ENCODE assay signal across 1 cellular context in the genomic region with DNA sequence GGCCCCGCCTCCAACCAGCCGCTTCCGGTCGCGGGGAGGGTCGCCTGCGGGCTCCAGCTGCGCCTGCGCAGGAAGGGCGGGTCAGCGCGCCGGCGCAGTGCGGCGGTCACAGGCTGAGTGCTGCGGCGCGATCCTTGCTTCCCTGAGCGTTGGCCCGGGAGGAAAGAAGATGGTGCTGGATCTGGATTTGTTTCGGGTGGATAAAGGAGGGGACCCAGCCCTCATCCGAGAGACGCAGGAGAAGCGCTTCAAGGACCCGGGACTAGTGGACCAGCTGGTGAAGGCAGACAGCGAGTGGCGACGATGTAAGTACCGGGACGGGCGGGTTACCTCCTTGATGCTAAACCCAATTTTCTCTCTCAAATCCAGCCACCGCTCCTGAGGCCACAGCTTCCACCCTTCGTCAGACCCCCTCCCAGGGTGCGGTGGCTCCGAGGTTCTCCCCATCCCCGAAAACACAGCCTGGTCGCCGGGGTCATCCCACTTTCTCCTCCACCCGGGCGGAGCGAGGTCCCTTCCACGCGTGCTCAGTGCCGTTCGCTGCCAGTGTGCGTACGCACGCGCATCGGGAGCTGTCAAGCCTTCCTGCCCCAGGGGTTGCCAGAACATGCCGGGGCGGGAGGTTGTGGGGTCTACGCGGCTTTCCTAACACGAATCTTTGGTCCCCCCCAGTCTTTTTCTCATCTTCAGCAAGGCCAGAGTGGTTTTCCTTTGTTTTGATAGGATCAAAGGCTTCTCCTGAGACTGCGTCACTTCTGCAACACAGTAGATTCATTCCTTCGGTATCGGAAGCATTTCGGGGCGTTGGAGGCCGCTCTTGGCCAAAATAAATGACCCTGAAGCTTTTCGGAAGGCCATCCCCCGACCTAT.
TF ChIP-seq lines count a peak whose summit lies in the region.

A gene with protein sequence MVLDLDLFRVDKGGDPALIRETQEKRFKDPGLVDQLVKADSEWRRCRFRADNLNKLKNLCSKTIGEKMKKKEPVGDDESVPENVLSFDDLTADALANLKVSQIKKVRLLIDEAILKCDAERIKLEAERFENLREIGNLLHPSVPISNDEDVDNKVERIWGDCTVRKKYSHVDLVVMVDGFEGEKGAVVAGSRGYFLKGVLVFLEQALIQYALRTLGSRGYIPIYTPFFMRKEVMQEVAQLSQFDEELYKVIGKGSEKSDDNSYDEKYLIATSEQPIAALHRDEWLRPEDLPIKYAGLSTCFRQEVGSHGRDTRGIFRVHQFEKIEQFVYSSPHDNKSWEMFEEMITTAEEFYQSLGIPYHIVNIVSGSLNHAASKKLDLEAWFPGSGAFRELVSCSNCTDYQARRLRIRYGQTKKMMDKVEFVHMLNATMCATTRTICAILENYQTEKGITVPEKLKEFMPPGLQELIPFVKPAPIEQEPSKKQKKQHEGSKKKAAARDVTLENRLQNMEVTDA (plus strand): TSS at position 95 of the 870 bp plus-strand sequence. CDS start 75 bp downstream, at position 170.

TF ChIP-seq in WTC11, 78 proteins besides CTCF, POLR2A, EP300 and RAD21 (continued from another document):
- TF ChIP-seq GTF2I (CRISPR knock-in tag; conservative IDR thresholded peaks at IDR 0.05) (no peak), JAZF1 (CRISPR knock-in tag; IDR thresholded peaks at IDR 0.05) (no peak), IRF2 (CRISPR knock-in tag; IDR thresholded peaks at IDR 0.05; ENCODE audit: borderline replicate concordance, low read depth) (no peak), CREM (CRISPR knock-in tag; IDR thresholded peaks at IDR 0.05) (no peak), NR1H2 (CRISPR knock-in tag; IDR thresholded peaks at IDR 0.05) (no peak), RORB (CRISPR knock-in tag; IDR thresholded peaks at IDR 0.05) (no peak), ZNF396 (CRISPR knock-in tag; IDR thresholded peaks at IDR 0.05; ENCODE audit: borderline replicate concordance) (no peak), PRRX2 (CRISPR knock-in tag; IDR thresholded peaks at IDR 0.05) (no peak), FOXK1 (CRISPR knock-in tag; IDR thresholded peaks at IDR 0.05) (no peak; the same call in 1 of the 2 replicates), FOXP1 (CRISPR knock-in tag; IDR thresholded peaks at IDR 0.05; ENCODE audit: borderline replicate concordance) (peak; percentile 52; the same call in 1 of the 2 replicates), EMX1 (CRISPR knock-in tag; IDR thresholded peaks at IDR 0.05) (no peak), TEAD4 (CRISPR knock-in tag; IDR thresholded peaks at IDR 0.05) (no peak), ZNF317 (CRISPR knock-in tag; IDR thresholded peaks at IDR 0.05; ENCODE audit: borderline replicate concordance, low read depth) (no peak), NR3C1 (CRISPR knock-in tag; conservative IDR thresholded peaks at IDR 0.05; ENCODE audit: low read depth) (no peak), TCF7 (CRISPR knock-in tag; IDR thresholded peaks at IDR 0.05; ENCODE audit: low read depth) (no peak), ZBTB21 (CRISPR knock-in tag; IDR thresholded peaks at IDR 0.05; ENCODE audit: borderline replicate concordance) (no peak), RELA (CRISPR knock-in tag; IDR thresholded peaks at IDR 0.05; ENCODE audit: borderline replicate concordance) (no peak), FOXJ3 (CRISPR knock-in tag; IDR thresholded peaks at IDR 0.05; ENCODE audit: borderline replicate concordance) (no peak), ZNF263 (CRISPR knock-in tag; IDR thresholded peaks at IDR 0.05; ENCODE audit: low read depth) (no peak), ZNF219 (CRISPR knock-in tag; IDR thresholded peaks at IDR 0.05; ENCODE audit: borderline replicate concordance) (no peak), ETV6 (CRISPR knock-in tag; IDR thresholded peaks at IDR 0.05) (no peak), KAT7 (CRISPR knock-in tag; IDR thresholded peaks at IDR 0.05; ENCODE audit: borderline replicate concordance) (no peak)
- TF ChIP-seq, protein P1, sequence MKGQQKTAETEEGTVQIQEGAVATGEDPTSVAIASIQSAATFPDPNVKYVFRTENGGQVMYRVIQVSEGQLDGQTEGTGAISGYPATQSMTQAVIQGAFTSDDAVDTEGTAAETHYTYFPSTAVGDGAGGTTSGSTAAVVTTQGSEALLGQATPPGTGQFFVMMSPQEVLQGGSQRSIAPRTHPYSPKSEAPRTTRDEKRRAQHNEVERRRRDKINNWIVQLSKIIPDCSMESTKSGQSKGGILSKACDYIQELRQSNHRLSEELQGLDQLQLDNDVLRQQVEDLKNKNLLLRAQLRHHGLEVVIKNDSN (CRISPR knock-in tag; IDR thresholded peaks at IDR 0.05): no peak; the same call in 1 of the 2 replicates
- TF ChIP-seq, protein P2, sequence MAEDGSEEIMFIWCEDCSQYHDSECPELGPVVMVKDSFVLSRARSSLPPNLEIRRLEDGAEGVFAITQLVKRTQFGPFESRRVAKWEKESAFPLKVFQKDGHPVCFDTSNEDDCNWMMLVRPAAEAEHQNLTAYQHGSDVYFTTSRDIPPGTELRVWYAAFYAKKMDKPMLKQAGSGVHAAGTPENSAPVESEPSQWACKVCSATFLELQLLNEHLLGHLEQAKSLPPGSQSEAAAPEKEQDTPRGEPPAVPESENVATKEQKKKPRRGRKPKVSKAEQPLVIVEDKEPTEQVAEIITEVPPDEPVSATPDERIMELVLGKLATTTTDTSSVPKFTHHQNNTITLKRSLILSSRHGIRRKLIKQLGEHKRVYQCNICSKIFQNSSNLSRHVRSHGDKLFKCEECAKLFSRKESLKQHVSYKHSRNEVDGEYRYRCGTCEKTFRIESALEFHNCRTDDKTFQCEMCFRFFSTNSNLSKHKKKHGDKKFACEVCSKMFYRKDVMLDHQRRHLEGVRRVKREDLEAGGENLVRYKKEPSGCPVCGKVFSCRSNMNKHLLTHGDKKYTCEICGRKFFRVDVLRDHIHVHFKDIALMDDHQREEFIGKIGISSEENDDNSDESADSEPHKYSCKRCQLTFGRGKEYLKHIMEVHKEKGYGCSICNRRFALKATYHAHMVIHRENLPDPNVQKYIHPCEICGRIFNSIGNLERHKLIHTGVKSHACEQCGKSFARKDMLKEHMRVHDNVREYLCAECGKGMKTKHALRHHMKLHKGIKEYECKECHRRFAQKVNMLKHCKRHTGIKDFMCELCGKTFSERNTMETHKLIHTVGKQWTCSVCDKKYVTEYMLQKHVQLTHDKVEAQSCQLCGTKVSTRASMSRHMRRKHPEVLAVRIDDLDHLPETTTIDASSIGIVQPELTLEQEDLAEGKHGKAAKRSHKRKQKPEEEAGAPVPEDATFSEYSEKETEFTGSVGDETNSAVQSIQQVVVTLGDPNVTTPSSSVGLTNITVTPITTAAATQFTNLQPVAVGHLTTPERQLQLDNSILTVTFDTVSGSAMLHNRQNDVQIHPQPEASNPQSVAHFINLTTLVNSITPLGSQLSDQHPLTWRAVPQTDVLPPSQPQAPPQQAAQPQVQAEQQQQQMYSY (CRISPR knock-in tag; IDR thresholded peaks at IDR 0.05): peak; percentile 50; the same call in 1 of the 2 replicates
- TF ChIP-seq, protein P3, sequence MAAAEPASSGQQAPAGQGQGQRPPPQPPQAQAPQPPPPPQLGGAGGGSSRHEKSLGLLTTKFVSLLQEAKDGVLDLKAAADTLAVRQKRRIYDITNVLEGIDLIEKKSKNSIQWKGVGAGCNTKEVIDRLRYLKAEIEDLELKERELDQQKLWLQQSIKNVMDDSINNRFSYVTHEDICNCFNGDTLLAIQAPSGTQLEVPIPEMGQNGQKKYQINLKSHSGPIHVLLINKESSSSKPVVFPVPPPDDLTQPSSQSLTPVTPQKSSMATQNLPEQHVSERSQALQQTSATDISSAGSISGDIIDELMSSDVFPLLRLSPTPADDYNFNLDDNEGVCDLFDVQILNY (CRISPR knock-in tag; IDR thresholded peaks at IDR 0.05): no peak
- TF ChIP-seq, protein P4, sequence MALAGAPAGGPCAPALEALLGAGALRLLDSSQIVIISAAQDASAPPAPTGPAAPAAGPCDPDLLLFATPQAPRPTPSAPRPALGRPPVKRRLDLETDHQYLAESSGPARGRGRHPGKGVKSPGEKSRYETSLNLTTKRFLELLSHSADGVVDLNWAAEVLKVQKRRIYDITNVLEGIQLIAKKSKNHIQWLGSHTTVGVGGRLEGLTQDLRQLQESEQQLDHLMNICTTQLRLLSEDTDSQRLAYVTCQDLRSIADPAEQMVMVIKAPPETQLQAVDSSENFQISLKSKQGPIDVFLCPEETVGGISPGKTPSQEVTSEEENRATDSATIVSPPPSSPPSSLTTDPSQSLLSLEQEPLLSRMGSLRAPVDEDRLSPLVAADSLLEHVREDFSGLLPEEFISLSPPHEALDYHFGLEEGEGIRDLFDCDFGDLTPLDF (CRISPR knock-in tag; IDR thresholded peaks at IDR 0.05): no peak
- TF ChIP-seq, protein P5, sequence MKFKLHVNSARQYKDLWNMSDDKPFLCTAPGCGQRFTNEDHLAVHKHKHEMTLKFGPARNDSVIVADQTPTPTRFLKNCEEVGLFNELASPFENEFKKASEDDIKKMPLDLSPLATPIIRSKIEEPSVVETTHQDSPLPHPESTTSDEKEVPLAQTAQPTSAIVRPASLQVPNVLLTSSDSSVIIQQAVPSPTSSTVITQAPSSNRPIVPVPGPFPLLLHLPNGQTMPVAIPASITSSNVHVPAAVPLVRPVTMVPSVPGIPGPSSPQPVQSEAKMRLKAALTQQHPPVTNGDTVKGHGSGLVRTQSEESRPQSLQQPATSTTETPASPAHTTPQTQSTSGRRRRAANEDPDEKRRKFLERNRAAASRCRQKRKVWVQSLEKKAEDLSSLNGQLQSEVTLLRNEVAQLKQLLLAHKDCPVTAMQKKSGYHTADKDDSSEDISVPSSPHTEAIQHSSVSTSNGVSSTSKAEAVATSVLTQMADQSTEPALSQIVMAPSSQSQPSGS (CRISPR knock-in tag; IDR thresholded peaks at IDR 0.05; ENCODE audit: borderline replicate concordance, low read depth): no peak
- TF ChIP-seq, protein P6, sequence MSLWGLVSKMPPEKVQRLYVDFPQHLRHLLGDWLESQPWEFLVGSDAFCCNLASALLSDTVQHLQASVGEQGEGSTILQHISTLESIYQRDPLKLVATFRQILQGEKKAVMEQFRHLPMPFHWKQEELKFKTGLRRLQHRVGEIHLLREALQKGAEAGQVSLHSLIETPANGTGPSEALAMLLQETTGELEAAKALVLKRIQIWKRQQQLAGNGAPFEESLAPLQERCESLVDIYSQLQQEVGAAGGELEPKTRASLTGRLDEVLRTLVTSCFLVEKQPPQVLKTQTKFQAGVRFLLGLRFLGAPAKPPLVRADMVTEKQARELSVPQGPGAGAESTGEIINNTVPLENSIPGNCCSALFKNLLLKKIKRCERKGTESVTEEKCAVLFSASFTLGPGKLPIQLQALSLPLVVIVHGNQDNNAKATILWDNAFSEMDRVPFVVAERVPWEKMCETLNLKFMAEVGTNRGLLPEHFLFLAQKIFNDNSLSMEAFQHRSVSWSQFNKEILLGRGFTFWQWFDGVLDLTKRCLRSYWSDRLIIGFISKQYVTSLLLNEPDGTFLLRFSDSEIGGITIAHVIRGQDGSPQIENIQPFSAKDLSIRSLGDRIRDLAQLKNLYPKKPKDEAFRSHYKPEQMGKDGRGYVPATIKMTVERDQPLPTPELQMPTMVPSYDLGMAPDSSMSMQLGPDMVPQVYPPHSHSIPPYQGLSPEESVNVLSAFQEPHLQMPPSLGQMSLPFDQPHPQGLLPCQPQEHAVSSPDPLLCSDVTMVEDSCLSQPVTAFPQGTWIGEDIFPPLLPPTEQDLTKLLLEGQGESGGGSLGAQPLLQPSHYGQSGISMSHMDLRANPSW (CRISPR knock-in tag; conservative IDR thresholded peaks at IDR 0.05; ENCODE audit: low read depth): no peak
- TF ChIP-seq, protein P7, sequence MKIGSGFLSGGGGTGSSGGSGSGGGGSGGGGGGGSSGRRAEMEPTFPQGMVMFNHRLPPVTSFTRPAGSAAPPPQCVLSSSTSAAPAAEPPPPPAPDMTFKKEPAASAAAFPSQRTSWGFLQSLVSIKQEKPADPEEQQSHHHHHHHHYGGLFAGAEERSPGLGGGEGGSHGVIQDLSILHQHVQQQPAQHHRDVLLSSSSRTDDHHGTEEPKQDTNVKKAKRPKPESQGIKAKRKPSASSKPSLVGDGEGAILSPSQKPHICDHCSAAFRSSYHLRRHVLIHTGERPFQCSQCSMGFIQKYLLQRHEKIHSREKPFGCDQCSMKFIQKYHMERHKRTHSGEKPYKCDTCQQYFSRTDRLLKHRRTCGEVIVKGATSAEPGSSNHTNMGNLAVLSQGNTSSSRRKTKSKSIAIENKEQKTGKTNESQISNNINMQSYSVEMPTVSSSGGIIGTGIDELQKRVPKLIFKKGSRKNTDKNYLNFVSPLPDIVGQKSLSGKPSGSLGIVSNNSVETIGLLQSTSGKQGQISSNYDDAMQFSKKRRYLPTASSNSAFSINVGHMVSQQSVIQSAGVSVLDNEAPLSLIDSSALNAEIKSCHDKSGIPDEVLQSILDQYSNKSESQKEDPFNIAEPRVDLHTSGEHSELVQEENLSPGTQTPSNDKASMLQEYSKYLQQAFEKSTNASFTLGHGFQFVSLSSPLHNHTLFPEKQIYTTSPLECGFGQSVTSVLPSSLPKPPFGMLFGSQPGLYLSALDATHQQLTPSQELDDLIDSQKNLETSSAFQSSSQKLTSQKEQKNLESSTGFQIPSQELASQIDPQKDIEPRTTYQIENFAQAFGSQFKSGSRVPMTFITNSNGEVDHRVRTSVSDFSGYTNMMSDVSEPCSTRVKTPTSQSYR (CRISPR knock-in tag; IDR thresholded peaks at IDR 0.05): no peak
- TF ChIP-seq, protein P8, sequence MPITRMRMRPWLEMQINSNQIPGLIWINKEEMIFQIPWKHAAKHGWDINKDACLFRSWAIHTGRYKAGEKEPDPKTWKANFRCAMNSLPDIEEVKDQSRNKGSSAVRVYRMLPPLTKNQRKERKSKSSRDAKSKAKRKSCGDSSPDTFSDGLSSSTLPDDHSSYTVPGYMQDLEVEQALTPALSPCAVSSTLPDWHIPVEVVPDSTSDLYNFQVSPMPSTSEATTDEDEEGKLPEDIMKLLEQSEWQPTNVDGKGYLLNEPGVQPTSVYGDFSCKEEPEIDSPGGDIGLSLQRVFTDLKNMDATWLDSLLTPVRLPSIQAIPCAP (CRISPR knock-in tag; IDR thresholded peaks at IDR 0.05): no peak
- TF ChIP-seq, protein P9, sequence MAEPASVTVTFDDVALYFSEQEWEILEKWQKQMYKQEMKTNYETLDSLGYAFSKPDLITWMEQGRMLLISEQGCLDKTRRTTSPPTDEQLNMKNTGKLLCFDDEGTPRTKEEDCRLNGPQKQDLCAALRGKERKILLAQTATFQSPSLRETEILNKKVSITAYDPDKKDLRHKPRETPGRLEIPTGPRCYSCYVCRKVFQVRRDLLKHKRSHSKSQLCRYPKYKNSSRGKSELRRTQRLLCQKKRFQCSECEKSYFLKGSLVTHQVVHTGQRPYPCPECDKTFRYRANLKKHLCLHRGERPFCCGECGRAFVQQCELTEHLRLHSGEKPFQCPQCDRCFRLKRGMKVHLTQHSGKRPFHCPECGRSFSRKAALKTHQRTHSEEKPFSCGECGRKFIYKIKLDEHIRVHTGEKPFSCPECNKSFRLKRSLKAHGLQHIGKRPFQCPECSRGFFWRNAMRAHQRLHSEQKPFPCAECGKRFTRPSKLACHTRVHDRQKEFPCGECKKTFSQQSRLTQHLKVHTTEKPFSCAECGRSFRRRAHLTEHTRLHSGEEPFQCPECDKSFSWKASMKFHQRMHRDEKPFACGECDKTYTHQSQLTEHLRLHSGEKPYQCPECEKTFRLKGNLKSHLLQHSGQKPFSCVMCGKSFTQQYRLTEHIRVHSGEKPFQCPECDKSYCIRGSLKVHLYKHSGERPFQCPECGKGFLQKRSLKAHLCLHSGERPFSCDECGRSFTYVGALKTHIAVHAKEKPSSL (CRISPR knock-in tag; conservative IDR thresholded peaks at IDR 0.05): no peak
- TF ChIP-seq, protein P10, sequence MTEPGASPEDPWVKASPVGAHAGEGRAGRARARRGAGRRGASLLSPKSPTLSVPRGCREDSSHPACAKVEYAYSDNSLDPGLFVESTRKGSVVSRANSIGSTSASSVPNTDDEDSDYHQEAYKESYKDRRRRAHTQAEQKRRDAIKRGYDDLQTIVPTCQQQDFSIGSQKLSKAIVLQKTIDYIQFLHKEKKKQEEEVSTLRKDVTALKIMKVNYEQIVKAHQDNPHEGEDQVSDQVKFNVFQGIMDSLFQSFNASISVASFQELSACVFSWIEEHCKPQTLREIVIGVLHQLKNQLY (CRISPR knock-in tag; IDR thresholded peaks at IDR 0.05): peak; percentile 24; the same call in 1 of the 2 replicates
